10 cellular contexts compared by ENCODE assay signal in the genomic region with DNA sequence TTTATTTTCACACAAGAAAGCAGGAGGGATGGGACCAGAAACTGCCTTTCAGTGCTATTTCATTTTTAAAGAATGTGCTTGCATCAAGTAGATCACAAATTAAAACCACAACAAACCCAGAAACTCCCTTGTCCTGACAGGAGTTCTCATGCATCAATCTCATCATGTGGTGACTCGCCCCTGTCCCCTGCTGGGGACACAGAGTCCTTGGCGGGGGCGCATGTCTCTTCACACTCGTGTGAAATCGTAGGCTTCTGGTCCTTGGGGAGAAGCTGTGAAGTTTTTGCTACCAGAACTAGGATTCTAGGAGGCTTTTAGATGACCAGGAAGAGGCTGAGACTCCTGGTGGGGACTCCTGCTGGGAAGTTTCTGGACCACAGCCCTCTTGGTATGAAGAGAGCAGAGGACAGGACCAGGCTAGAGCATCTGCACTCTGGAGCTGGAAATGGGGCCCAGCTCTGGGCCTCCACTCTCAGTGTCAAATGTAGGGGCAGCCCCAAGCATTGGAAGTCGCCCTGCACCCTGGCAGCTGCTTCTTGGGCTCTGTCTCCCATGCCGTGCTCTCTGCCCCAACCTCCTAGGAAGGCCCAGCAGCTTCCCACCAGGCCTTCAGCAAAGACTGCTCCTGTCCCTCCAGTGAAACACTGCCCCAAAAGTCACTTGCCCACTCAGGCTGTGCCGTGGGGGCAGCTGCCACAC. TPM values are rescaled to one million over a fixed set of nuclear protein-coding genes. Genes with fewer than 3 reads are reported as not detected.
A peak's percentile ranks its signal among the peaks of the same experiment; 100 is the strongest.
DNase-seq lines count a peak whose midpoint lies in the region; TF ChIP-seq lines count a peak whose summit lies in the region.
"Had no signal": no experiment of that assay in that cellular context is flagged by ENCODE, and none has a peak within 500 bp of the region (broad histone marks: within the 10 kb centered on the region; RNA-seq: fewer than 3 reads in every experiment).

No MANE protein-coding gene starts in this region.

- WGBS in testis, 2 donors, result 82 to 95% methylated on average over 5 to 8 of the region's 8 CpGs
- WGBS in transverse colon (ENCODE audit: low coverage in 1 of 2), 2 donors, result 82 to 87% methylated on average over 3 to 8 of the region's 8 CpGs

- TF ChIP-seq POLR2A in testis (IDR thresholded peaks at IDR 0.05) (no peak), transverse colon (IDR thresholded peaks at IDR 0.05) (no peak)

- H3K4me1 ChIP-seq in KMS-11 (ENCODE audit: low read depth, poor library complexity, severe bottlenecking) (peaks cover 33% of the 10 kb centered on the region), fibroblast of lung (ENCODE audit: control insufficient read depth, extremely low read depth, insufficient read depth, low read length) (no peaks in the 10 kb centered on the region), testis (peaks cover 10% of the 10 kb centered on the region), transverse colon (peaks cover 4 to 20% (median 7%) of the 10 kb centered on the region in 4 donors)

- no peaks in the 10 kb centered on the region for H3K9me3 ChIP-seq in fibroblast of lung (ENCODE audit: control insufficient read depth, insufficient read depth, low read depth, low read length)
- no peaks in the 10 kb centered on the region for H3K9me3 ChIP-seq in testis
- no peaks in the 10 kb centered on the region for H3K9me3 ChIP-seq in transverse colon

- H3K79me2 ChIP-seq in KMS-11 (ENCODE audit: insufficient read depth, low read depth), result no peaks in the 10 kb centered on the region
- no peaks in the 10 kb centered on the region for H3K79me2 ChIP-seq in fibroblast of lung (ENCODE audit: control insufficient read depth, insufficient read depth, low read length)

- H2AFZ ChIP-seq in KMS-11 (ENCODE audit: low read depth) (no peak overlapping the region; the same call in 1 of the 2 replicates), fibroblast of lung (ENCODE audit: low read length) (no peak overlapping the region)

- in situ Hi-C loops in transverse colon (cut with MboI; ENCODE audit: low pct_ligation_motif_present in 1 of 4, low pct_unique_long_range_greater_than_20kb in 1 of 4, low sequenced_read_pairs in 3 of 4), result no loop called here

- no peaks in the 10 kb centered on the region for H3K36me3 ChIP-seq in KMS-11 (ENCODE audit: insufficient read depth)
- no peaks in the 10 kb centered on the region for H3K36me3 ChIP-seq in fibroblast of lung (ENCODE audit: control insufficient read depth, insufficient read depth, low read length)
- no peaks in the 10 kb centered on the region for H3K36me3 ChIP-seq in testis (ENCODE audit: low read depth, missing control alignments)
- no peaks in the 10 kb centered on the region for H3K36me3 ChIP-seq in transverse colon

- no peak for TF ChIP-seq EP300 in transverse colon (IDR thresholded peaks at IDR 0.05; ENCODE audit: low read depth)

- H3K9ac ChIP-seq in KMS-11 (no peak overlapping the region; the same call in 1 of the 2 replicates), fibroblast of lung (ENCODE audit: insufficient read depth, low read length) (no peak overlapping the region)

- no peaks in the 10 kb centered on the region for H4K20me1 ChIP-seq in KMS-11 (ENCODE audit: insufficient read depth)
- H4K20me1 ChIP-seq in fibroblast of lung (ENCODE audit: control insufficient read depth, extremely low read depth, insufficient read depth, low read length), result no peaks in the 10 kb centered on the region

- TF ChIP-seq CTCF in KMS-11 (conservative IDR thresholded peaks at IDR 0.05; ENCODE audit: low read depth, low read length) (peak; percentile 62), fibroblast of lung (conservative IDR thresholded peaks at IDR 0.05 in 1 of 2, IDR thresholded peaks at IDR 0.05 in 1 of 2; ENCODE audit: low read depth in 1 of 2, low read length in 2 of 2) (no peak), testis (IDR thresholded peaks at IDR 0.05) (no peak), transverse colon (IDR thresholded peaks at IDR 0.05) (no peak)

- H3K27ac ChIP-seq in KMS-11 (peak overlapping the region; percentile 59; the same call in 1 of the 2 replicates), fibroblast of lung (ENCODE audit: insufficient read depth, low read length) (no peak overlapping the region), testis (no peak overlapping the region), transverse colon (no peak overlapping the region)

- peak; percentile 52 for DNase-seq in activated CD8-positive, alpha-beta memory T cell treated with anti-CD3 and anti-CD28 coated beads for 24 hours
- DNase-seq in activated CD8-positive, alpha-beta memory T cell treated with anti-CD3 and anti-CD28 coated beads, Interleukin-2, amount 50 U/mL, for 4 hours, result no peak
- peak; percentile 31 to 47 for DNase-seq in fibroblast of lung (ENCODE audit: low read depth in 2 of 2)
- DNase-seq in testis, result peak; percentile 3
- DNase-seq in anterior cingulate cortex (lab: John Stamatoyannopoulos, UW), result no peak
- no peak for DNase-seq in NCI-H187 (lab: John Stamatoyannopoulos, UW)
- no peak for DNase-seq in transverse colon
- DNase-seq: CD4-positive, CD25-positive, alpha-beta regulatory T cell; NCI-H2029 treated with DMSO at 0.1 percent for 48 hours had no signal

- intact Hi-C loops in testis (cut with DNase I; ENCODE audit: low total_unique reads), result no loop called here
- intact Hi-C loops in transverse colon (cut with DNase I; ENCODE audit: low total_unique reads), result no loop called here

- H3K4me2 ChIP-seq in KMS-11 (peak overlapping the region; percentile 66; the same call in 1 of the 2 replicates), fibroblast of lung (ENCODE audit: extremely low read depth, insufficient read depth, low read length) (no peak overlapping the region)

- H3K4me3 ChIP-seq in KMS-11 (IDR thresholded peaks at IDR 0.05; ENCODE audit: insufficient read depth, low read depth, low read length) (no peak overlapping the region), fibroblast of lung (replicated peaks in 1 of 4; ENCODE audit: control extremely low read depth in 1 of 4, insufficient read depth in 1 of 4, low read depth in 3 of 4, low read length in 4 of 4) (no peak overlapping the region), testis (no peak overlapping the region), transverse colon (no peak overlapping the region)

- H3K27me3 ChIP-seq in KMS-11 (ENCODE audit: insufficient read depth, low read depth), result no peaks in the 10 kb centered on the region
- H3K27me3 ChIP-seq in fibroblast of lung (ENCODE audit: control insufficient read depth, insufficient read depth, low read length), result no peaks in the 10 kb centered on the region
- no peaks in the 10 kb centered on the region for H3K27me3 ChIP-seq in testis
- no peaks in the 10 kb centered on the region for H3K27me3 ChIP-seq in transverse colon

RNA-seq across cellular contexts. Expression of a gene that starts 9.8 kb away (rescaled TPM):
- total RNA-seq in fibroblast of lung (not detected in 2 replicates), testis (under 1 TPM in 1 of 2 donors, not detected in 1; 0.19 TPM), transverse colon (1 to 10 TPM in 1 of 4 donors, not detected in 3; 1.5 TPM)
- polyA plus RNA-seq in fibroblast of lung (not detected in 2 replicates), testis (ENCODE audit: insufficient read depth, low read depth, low replicate concordance) (not detected)
- polyA plus RNA-seq in fibroblast of lung (2012), result not detected in 2 replicates
- not detected in 2 replicates for polyA minus RNA-seq in fibroblast of lung (ENCODE audit: low replicate concordance)
- total RNA-seq: CD4-positive, CD25-positive, alpha-beta regulatory T cell had no signal
- polyA plus RNA-seq: CD4-positive, CD25-positive, alpha-beta regulatory T cell had no signal

RNA-seq across cellular contexts. Expression of a gene that starts 23.8 kb away (rescaled TPM):
- under 0.01 TPM in 2 replicates for total RNA-seq in fibroblast of lung
- 0.20 TPM in 1 of 2 replicates, not detected in the other for polyA plus RNA-seq in fibroblast of lung
- polyA plus RNA-seq in fibroblast of lung (2012), result 0.07 and 0.30 TPM in 2 replicates
- polyA minus RNA-seq in fibroblast of lung (ENCODE audit: low replicate concordance), result not detected in 2 replicates
- 1 to 10 TPM; 2.7 to 3.6 TPM for total RNA-seq in testis
- 20.3 TPM for polyA plus RNA-seq in testis (ENCODE audit: insufficient read depth, low read depth, low replicate concordance)
- total RNA-seq in transverse colon, result 10 to 100 TPM in 1 of 4 donors, 1 to 10 TPM in 3; 2.2 to 32.5 (median 2.9) TPM
- total RNA-seq: CD4-positive, CD25-positive, alpha-beta regulatory T cell had no signal
- polyA plus RNA-seq: CD4-positive, CD25-positive, alpha-beta regulatory T cell had no signal

Comparison
In these comparisons a context has a peak if more than half of its experiments do, and no peak if none do; other contexts are left out.
1. DNase-seq: peak in activated CD8-positive, alpha-beta memory T cell treated with anti-CD3 and anti-CD28 coated beads for 24 hours (single experiment), fibroblast of lung (2 of 2) and testis (single experiment); none in activated CD8-positive, alpha-beta memory T cell treated with anti-CD3 and anti-CD28 coated beads, Interleukin-2, amount 50 U/mL, for 4 hours (single experiment), anterior cingulate cortex (0 of 58), NCI-H187 (0 of 2) and transverse colon (single experiment).